22 cellular contexts compared by ENCODE assay signal in genomic region chr15:86903642-86904421, GRCh38.
"Had no signal": no experiment of that assay in that cellular context is flagged by ENCODE, and none has a peak within 500 bp of the region (broad histone marks: within the 10 kb centered on the region; RNA-seq: fewer than 3 reads in every experiment).

No MANE protein-coding gene starts in this region.

- H3K27me3 ChIP-seq: right atrium auricular region, sigmoid colon, tibial nerve, upper lobe of left lung had no signal

- H3K27ac ChIP-seq: coronary artery, prostate gland, right atrium auricular region, sigmoid colon, thoracic aorta, tibial nerve, upper lobe of left lung had no signal

- H3K36me3 ChIP-seq: prostate gland, right atrium auricular region, sigmoid colon, thoracic aorta, tibial nerve, upper lobe of left lung had no signal

- DNase-seq: dermis blood vessel endothelial cell; effector memory CD4-positive, alpha-beta T cell; erythroblast; hypothalamus; immature natural killer cell; islet precursor cell; kidney glomerular epithelial cell; left colon; midbrain; naive thymus-derived CD8-positive, alpha-beta T cell; nephron progenitor cell; nucleus accumbens; sigmoid colon; stimulated activated CD4-positive, alpha-beta T cell treated with anti-CD3 and anti-CD28 coated beads, Interleukin-2, amount 100 ng/mL, for 48 hours; stimulated activated naive B cell treated with anti-CD40 and anti-IgM and Interleukin-4, amounts not matched to agents 10 μg/mL and 1 μg/mL and 100 μg/mL, for 72 hours; upper lobe of left lung had no signal

- H3K4me1 ChIP-seq: prostate gland, right atrium auricular region, tibial nerve, upper lobe of left lung had no signal

- H3K4me3 ChIP-seq: coronary artery, lung, prostate gland, right atrium auricular region, sigmoid colon, thoracic aorta, tibial nerve, upper lobe of left lung had no signal
